ENCODE assay signal across 8 cellular contexts in genomic region chr2:201258666-201258999, GRCh38. TPM values are rescaled to one million over a fixed set of nuclear protein-coding genes. Genes with fewer than 3 reads are reported as not detected.
DNase-seq lines count a peak whose midpoint lies in the region; ATAC-seq and TF ChIP-seq lines count a peak whose summit lies in the region.

No MANE protein-coding gene starts in this region.

- peak overlapping the region; percentile 52 for H2AFZ ChIP-seq in SU-DHL-6 (ENCODE audit: low read depth, low read length, severe bottlenecking)

- H3K4me3 ChIP-seq in SU-DHL-6 (ENCODE audit: insufficient read depth, low read length, poor library complexity, severe bottlenecking) (peak overlapping the region; percentile 51), skeletal muscle tissue (ENCODE audit: low read length in 3 of 3) (peak overlapping the region; percentile 79 to 96 (median 89))

- H3K9me3 ChIP-seq in SU-DHL-6 (ENCODE audit: insufficient read depth, low read length): no peaks in the 10 kb centered on the region
- H3K9me3 ChIP-seq in skeletal muscle tissue (ENCODE audit: control insufficient read depth in 3 of 3, low read length in 3 of 3): no peaks in the 10 kb centered on the region

- H3K9me2 ChIP-seq in SU-DHL-6 (replicated peaks; ENCODE audit: insufficient read depth, low read length): no peaks in the 10 kb centered on the region

- H3K4me3 Mint-ChIP-seq in stimulated activated naive CD8-positive, alpha-beta T cell treated with anti-CD3 and anti-CD28 coated beads, Interleukin-15, Interleukin-2, amounts not matched to agents 100 ng/mL and 50 ng/mL, for 24 hours: peak overlapping the region; percentile 93

- H3K27me3 ChIP-seq in SU-DHL-6 (ENCODE audit: low read length): no peaks in the 10 kb centered on the region
- H3K27me3 ChIP-seq in foreskin keratinocyte: no peaks in the 10 kb centered on the region
- no peaks in the 10 kb centered on the region for H3K27me3 ChIP-seq in skeletal muscle tissue (ENCODE audit: control insufficient read depth in 3 of 3, insufficient read depth in 3 of 3, low read length in 3 of 3)

- H3K79me2 ChIP-seq in SU-DHL-6 (ENCODE audit: insufficient read depth, low read length): peaks cover 30% of the 10 kb centered on the region

- H3K9ac ChIP-seq in SU-DHL-6 (ENCODE audit: low read length) (peak overlapping the region; percentile 66), skeletal muscle tissue (ENCODE audit: low read depth in 1 of 3, low read length in 3 of 3) (peak overlapping the region; percentile 71 to 92 (median 85))

- H4K20me1 ChIP-seq in SU-DHL-6 (ENCODE audit: low read depth, low read length): no peaks in the 10 kb centered on the region

- no peak for ATAC-seq in stimulated activated naive CD8-positive, alpha-beta T cell treated with anti-CD3 and anti-CD28 coated beads, Interleukin-15, Interleukin-2, amounts not matched to agents 100 U/mL and 50 U/mL, for 24 hours
- no peak for ATAC-seq in foreskin keratinocyte

- H3K36me3 ChIP-seq in SU-DHL-6 (ENCODE audit: low read length) (no peaks in the 10 kb centered on the region), skeletal muscle tissue (ENCODE audit: control insufficient read depth in 3 of 3, insufficient read depth in 3 of 3, low read length in 3 of 3) (no peaks in the 10 kb centered on the region)

- no peaks in the 10 kb centered on the region for H3K9me3 Mint-ChIP-seq in stimulated activated naive CD8-positive, alpha-beta T cell treated with anti-CD3 and anti-CD28 coated beads, Interleukin-15, Interleukin-2, amounts not matched to agents 100 ng/mL and 50 ng/mL, for 24 hours

- peaks cover 89% of the 10 kb centered on the region for H3K4me1 Mint-ChIP-seq in stimulated activated naive CD8-positive, alpha-beta T cell treated with anti-CD3 and anti-CD28 coated beads, Interleukin-15, Interleukin-2, amounts not matched to agents 100 ng/mL and 50 ng/mL, for 24 hours (ENCODE audit: low read depth)

- H3K4me1 ChIP-seq in foreskin keratinocyte: peaks cover 14% of the 10 kb centered on the region
- peaks cover 9% of the 10 kb centered on the region in 3 donors for H3K4me1 ChIP-seq in skeletal muscle tissue (ENCODE audit: control insufficient read depth in 3 of 3, insufficient read depth in 3 of 3, low read length in 3 of 3)

- no peaks in the 10 kb centered on the region for H3K27me3 Mint-ChIP-seq in stimulated activated naive CD8-positive, alpha-beta T cell treated with anti-CD3 and anti-CD28 coated beads, Interleukin-15, Interleukin-2, amounts not matched to agents 100 ng/mL and 50 ng/mL, for 24 hours

- no peak for DNase-seq in stimulated activated naive CD8-positive, alpha-beta T cell treated with anti-CD3 and anti-CD28 coated beads, Interleukin-15, Interleukin-2, amounts not matched to agents 100 U/mL and 50 U/mL, for 24 hours
- DNase-seq in foreskin keratinocyte (no peak), AG20443 (ENCODE audit: low spot score) (no peak)
- DNase-seq in NK-92 treated with Interleukin-12 subunit alpha and Interleukin-12 subunit beta, amount 100 ng/mL, for 24 hours (lab: John Stamatoyannopoulos, UW): no peak
- DNase-seq in stimulated activated CD8-positive, alpha-beta memory T cell treated with anti-CD3 and anti-CD28 coated beads, Interleukin-4, amount 100 ng/mL, for 48 hours: no peak

- TF ChIP-seq CTCF in SU-DHL-6 (IDR thresholded peaks at IDR 0.05; ENCODE audit: insufficient read depth, low read length, poor library complexity, severe bottlenecking): no peak
- TF ChIP-seq CTCF in foreskin keratinocyte (conservative IDR thresholded peaks at IDR 0.05): no peak

- peak overlapping the region; percentile 88 for H3K27ac ChIP-seq in SU-DHL-6 (ENCODE audit: low read depth, low read length)
- peak overlapping the region; percentile 74 for H3K27ac ChIP-seq in foreskin keratinocyte
- peak overlapping the region; percentile 82 for H3K27ac ChIP-seq in skeletal muscle tissue (ENCODE audit: low read depth, low read length)

- peaks cover 35% of the 10 kb centered on the region for H3F3A ChIP-seq in SU-DHL-6 (ENCODE audit: insufficient read depth)

- peaks cover 16% of the 10 kb centered on the region for H3K36me3 Mint-ChIP-seq in stimulated activated naive CD8-positive, alpha-beta T cell treated with anti-CD3 and anti-CD28 coated beads, Interleukin-15, Interleukin-2, amounts not matched to agents 100 ng/mL and 50 ng/mL, for 24 hours (ENCODE audit: low read depth)

- H3K4me2 ChIP-seq in SU-DHL-6 (ENCODE audit: low read depth, low read length, poor library complexity, severe bottlenecking): peak overlapping the region; percentile 99

- H3K27ac Mint-ChIP-seq in stimulated activated naive CD8-positive, alpha-beta T cell treated with anti-CD3 and anti-CD28 coated beads, Interleukin-15, Interleukin-2, amounts not matched to agents 100 ng/mL and 50 ng/mL, for 24 hours: peak overlapping the region; percentile 97

RNA-seq across cellular contexts. Expression of gene CASP8, which starts 1.7 kb away (rescaled TPM):
- 21.9 and 22.4 TPM in 2 replicates for total RNA-seq in foreskin keratinocyte
- polyA plus RNA-seq in foreskin keratinocyte: 8.3 and 10.6 TPM in 2 replicates
- 8.4 TPM for total RNA-seq in skeletal muscle tissue
